In the genomic region with DNA sequence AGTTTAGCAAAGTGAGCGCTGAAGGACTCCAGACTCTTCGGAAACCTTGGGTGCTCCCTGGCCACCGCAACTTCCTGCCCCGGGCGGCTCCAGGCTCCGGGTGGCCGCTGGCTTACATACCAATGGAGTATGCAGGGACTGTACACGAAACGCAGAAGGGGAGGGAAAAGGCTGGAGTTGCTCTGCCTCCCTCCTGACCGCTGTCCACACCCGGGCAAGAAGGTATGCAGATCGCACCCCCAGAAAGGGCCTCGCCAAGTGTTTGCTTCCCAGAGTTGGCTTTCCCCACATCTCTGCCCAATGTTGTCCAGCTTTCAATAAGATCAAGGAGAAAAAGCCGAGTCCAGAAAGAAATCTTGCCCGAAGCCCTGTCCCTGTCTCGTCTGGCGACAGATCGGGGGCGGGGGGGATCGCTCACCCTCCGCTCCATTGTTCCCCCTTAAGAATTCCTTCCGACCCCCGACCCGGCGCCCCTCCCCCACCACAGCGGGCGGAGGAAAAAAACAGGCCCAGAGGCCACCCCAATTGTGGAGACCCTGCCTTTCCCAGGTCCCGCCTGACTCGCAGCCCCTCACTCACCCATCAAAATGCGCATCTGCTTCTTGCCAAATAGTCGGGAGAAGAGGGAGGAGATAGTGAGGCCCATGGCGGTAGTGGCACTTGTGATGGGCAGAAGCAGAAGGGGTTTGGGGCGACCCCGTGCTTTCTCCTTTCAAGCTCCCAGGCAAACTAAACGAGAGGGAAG, we compare ENCODE assay signal across 8 cellular contexts. TPM values are rescaled to one million over a fixed set of nuclear protein-coding genes. Genes with fewer than 3 reads are reported as not detected.
A peak's percentile ranks its signal among the peaks of the same experiment; 100 is the strongest.
DNase-seq lines count a peak whose midpoint lies in the region; ATAC-seq, FAIRE-seq and TF ChIP-seq lines count a peak whose summit lies in the region.

No MANE protein-coding gene starts in this region.

- peak overlapping the region; percentile 97 for H3K9ac ChIP-seq in GM12878 (ENCODE audit: control insufficient read depth, insufficient read depth, low read length)

- RAD21 ChIA-PET in GM12878 (lab: Charles Lee; ENCODE audit: unreplicated experiment): interaction anchor here (0.6 to 2.7 kb wide), 17 partner anchors 11 to 229 kb away, joined by 3 to 22 read pairs (median 5); partner anchors contain the start of genes PDE12 and SLMAP

- no peak for TF ChIP-seq RAD21 in GM12878 (IDR thresholded peaks at IDR 0.05; ENCODE audit: insufficient read depth, low read depth, low read length)

- CTCF ChIA-PET in A673 (lab: Charles Lee) (no interaction called here), GM12878 (lab: Yijun Ruan, JAX) (interaction anchor here (0.8 to 1.9 kb wide), 10 partner anchors 14 to 400 kb away, joined by 3 to 6 read pairs (median 4); partner anchors contain the start of gene PDE12)

- H3K27ac ChIP-seq in A673 (ENCODE audit: low read depth, low read length, poor library complexity, severe bottlenecking) (peak overlapping the region; percentile 89), GM12878 (ENCODE audit: control insufficient read depth, insufficient read depth) (peak overlapping the region; percentile 95)

- no peak for TF ChIP-seq CTCF in A673 (conservative IDR thresholded peaks at IDR 0.05; ENCODE audit: low read depth, low read length)
- no peak for TF ChIP-seq CTCF in GM12878 (IDR thresholded peaks at IDR 0.05 in 2 of 3, conservative IDR thresholded peaks at IDR 0.05 in 1 of 3; ENCODE audit: control insufficient read depth in 2 of 3, extremely low read depth in 1 of 3, insufficient read depth in 1 of 3, low read depth in 3 of 3, low read length in 3 of 3)
- TF ChIP-seq CTCF in retinal pigment epithelial cell (conservative IDR thresholded peaks at IDR 0.05; ENCODE audit: low read depth, low read length): no peak

- H3K79me2 ChIP-seq in GM12878 (ENCODE audit: control insufficient read depth, insufficient read depth, low read length): peaks cover 72% of the 10 kb centered on the region

- SMC1A ChIA-PET in GM12878 (lab: Charles Lee; ENCODE audit: uncharacterized antibody, unreplicated experiment): interaction anchor here (0.6 to 2.4 kb wide), 11 partner anchors 36 to 259 kb away, joined by 3 to 14 read pairs (median 4); partner anchors contain the start of genes PDE12 and SLMAP

- TF ChIP-seq POLR2A in GM12878 (IDR thresholded peaks at IDR 0.05; ENCODE audit: low read depth, low read length): peak; percentile 15

- under 1% methylated on average over 35 of the region's 35 CpGs for WGBS in GM12878 (ENCODE audit: insufficient coverage, insufficient replicate concordance, low lambda C conversion rate, missing lambda C conversion rate)

- no peaks in the 10 kb centered on the region for H4K20me1 ChIP-seq in GM12878 (ENCODE audit: control insufficient read depth, insufficient read depth)

- H3K27me3 ChIP-seq in A673 (replicated peaks; ENCODE audit: insufficient read depth, low read depth, low read length, poor library complexity) (no peaks in the 10 kb centered on the region), GM12878 (replicated peaks in 1 of 2; ENCODE audit: control insufficient read depth in 2 of 2, insufficient read depth in 2 of 2, low read length in 1 of 2) (no peaks in the 10 kb centered on the region)

- DNase-seq in A673 (ENCODE audit: low spot score): peak; percentile 41
- DNase-seq in HuH-7 (ENCODE audit: low spot score): peak; percentile 12
- peak; percentile 57 for DNase-seq in T-helper 9 cell
- peak; percentile 9 for DNase-seq in GM12878 (ENCODE audit: low read depth, low spot score)
- peak in 50 of 51 donors; percentile 10 to 74 (median 45) for DNase-seq in hypothalamus (lab: John Stamatoyannopoulos, UW)
- peak; percentile 77 for DNase-seq in retinal pigment epithelial cell (ENCODE audit: low read depth)

- ATAC-seq in GM18907 (IDR thresholded peaks at IDR 0.05; ENCODE audit: unreplicated experiment): peak; percentile 8
- peak; percentile 28 for ATAC-seq in GM12878
- no peak for ATAC-seq in HG03520 (IDR thresholded peaks at IDR 0.05; ENCODE audit: unreplicated experiment)

- H3K9me3 ChIP-seq in A673 (ENCODE audit: low read depth, low read length, poor library complexity, severe bottlenecking) (no peaks in the 10 kb centered on the region), GM12878 (replicated peaks; ENCODE audit: control insufficient read depth, insufficient read depth, low read length) (no peaks in the 10 kb centered on the region)

- TF ChIP-seq EP300 in GM12878 (IDR thresholded peaks at IDR 0.05; ENCODE audit: borderline replicate concordance in 1 of 2, control insufficient read depth in 1 of 2, low read depth in 2 of 2, low read length in 2 of 2): no peak

- peak overlapping the region; percentile 83 for H3K4me3 ChIP-seq in A673 (ENCODE audit: low read depth, low read length, poor library complexity, severe bottlenecking)
- H3K4me3 ChIP-seq in GM12878: peak overlapping the region; percentile 91
- peak overlapping the region; percentile 100 for H3K4me3 ChIP-seq in retinal pigment epithelial cell (ENCODE audit: low read length)

- H3K36me3 ChIP-seq in A673 (ENCODE audit: insufficient read depth, low read length, poor library complexity, severe bottlenecking): no peaks in the 10 kb centered on the region
- peaks cover 0 to 2% of the 10 kb centered on the region in 2 experiments; a peak in 1 of 4 replicates for H3K36me3 ChIP-seq in GM12878 (ENCODE audit: control insufficient read depth in 2 of 2, insufficient read depth in 2 of 2, low read length in 1 of 2)

- H2AFZ ChIP-seq in GM12878 (ENCODE audit: control insufficient read depth, low read depth, low read length): peak overlapping the region; percentile 73

- H3K4me1 ChIP-seq in A673 (ENCODE audit: insufficient read depth, low read length, poor library complexity, severe bottlenecking): no peaks in the 10 kb centered on the region
- no peaks in the 10 kb centered on the region; the same call in 1 of the 2 replicates for H3K4me1 ChIP-seq in GM12878 (ENCODE audit: control insufficient read depth, insufficient read depth, low read length)

- POLR2A ChIA-PET in A673 (lab: Charles Lee; ENCODE audit: low non-redundant PET) (interaction anchor here (0.6 kb wide), 1 partner anchor 20 kb away, joined by 8 read pairs; no protein-coding TSS in a partner anchor), GM12878 (lab: Charles Lee) (interaction anchor here (0.6 to 5.0 kb wide), 10 partner anchors 10 to 220 kb away, joined by 3 to 36 read pairs (median 3); partner anchors contain the start of genes DENND6A, PDE12 and SLMAP)

- BruUV-seq in A673 (replicated peaks; lab: Mats Ljungman, UMichigan) (TSS peak; percentile 43), GM12878 (replicated peaks; lab: Mats Ljungman, UMichigan) (TSS peak; percentile 66)

- intact Hi-C loops in A673 (cut with micrococcal nuclease; ENCODE audit: unreplicated experiment) (no loop called here), GM12878 (cut with micrococcal nuclease; ENCODE audit: unreplicated experiment) (loop anchor here (1.0 to 5.0 kb wide), 4 partner anchors 40 to 161 kb away; partner anchors contain the start of genes PDE12 and SLMAP)

- H3K4me2 ChIP-seq in GM12878 (ENCODE audit: control insufficient read depth, insufficient read depth): peak overlapping the region; percentile 63

- FAIRE-seq in GM12878 (lab: Jason Lieb, UNC): no peak

- in situ Hi-C loops in GM12878 (cut with MboI): no loop called here

RNA-seq across cellular contexts. Expression of gene ARF4, which starts 0.5 kb away (rescaled TPM):
- total RNA-seq in A673 (2021) (70.8 and 82.2 TPM in 2 replicates), GM12878 (2014; rRNA removed) (70.3 and 80.2 TPM in 2 replicates), GM12878 (2014; rRNA removed; fragmentation: Illumina TruSeq; extraction: Trizol) (74.8 and 78.4 TPM in 2 replicates), GM12878 (2021) (65.6 and 66.2 TPM in 2 replicates)
- total RNA-seq in GM12878 (2013; cell fraction: nucleolus; rRNA removed): 19.6 and 20.3 TPM in 2 replicates
- polyA plus RNA-seq in GM12878 (2011; ENCODE audit: low read depth): 72.1 TPM
- polyA plus RNA-seq in GM12878 (2011; rRNA removed) (122 and 173 TPM in 2 replicates), GM12878 (2014; fragmentation: Illumina TruSeq; extraction: Trizol) (133 and 164 TPM in 2 replicates), GM12878 (2014; fragmentation: Nextera tagmentation; extraction: Ambion mirVana) (100 to 1,000 TPM; 166 to 283 TPM), GM12878 (2014; rRNA removed) (76.8 and 82.5 TPM in 2 replicates), GM12878 (2016; fragmentation: Nextera tagmentation; extraction: Ambion mirVana) (100 to 1,000 TPM; 201 to 203 TPM)
- 77.5 and 80.1 TPM in 2 replicates for polyA plus RNA-seq in GM12878 (2011; cell fraction: cytosol; rRNA removed)
- 40.6 and 41.4 TPM in 2 replicates for polyA plus RNA-seq in GM12878 (2011; cell fraction: nucleus; rRNA removed)
- 110 and 114 TPM in 2 replicates for polyA plus RNA-seq in GM12878 (2012)
- polyA minus RNA-seq in GM12878 (2011; rRNA and poly(A)+ RNA removed): 72.1 and 96.6 TPM in 2 replicates
- 35.2 and 38.9 TPM in 2 replicates for polyA minus RNA-seq in GM12878 (2011; cell fraction: cytosol; rRNA and poly(A)+ RNA removed)
- polyA minus RNA-seq in GM12878 (2011; cell fraction: nucleus; rRNA and poly(A)+ RNA removed): 59.5 and 88.8 TPM in 2 replicates

RNA-seq across cellular contexts. Expression of gene PDE12, which starts 40.6 kb away (rescaled TPM):
- total RNA-seq in A673 (2021): 12.2 and 15.3 TPM in 2 replicates
- 33.1 and 33.3 TPM in 2 replicates for total RNA-seq in GM12878 (2013; cell fraction: nucleolus; rRNA removed)
- 20.5 and 22.4 TPM in 2 replicates for total RNA-seq in GM12878 (2014; rRNA removed)
- 10.7 TPM in 2 replicates for total RNA-seq in GM12878 (2014; rRNA removed; fragmentation: Illumina TruSeq; extraction: Trizol)
- total RNA-seq in GM12878 (2021): 23.0 and 26.1 TPM in 2 replicates
- 3.0 TPM for polyA plus RNA-seq in GM12878 (2011; ENCODE audit: low read depth)
- polyA plus RNA-seq in GM12878 (2011; rRNA removed): 15.7 and 18.3 TPM in 2 replicates
- 18.9 and 22.9 TPM in 2 replicates for polyA plus RNA-seq in GM12878 (2011; cell fraction: cytosol; rRNA removed)
- 11.1 and 15.4 TPM in 2 replicates for polyA plus RNA-seq in GM12878 (2011; cell fraction: nucleus; rRNA removed)
- 6.9 and 7.5 TPM in 2 replicates for polyA plus RNA-seq in GM12878 (2012)
- polyA plus RNA-seq in GM12878 (2014; fragmentation: Illumina TruSeq; extraction: Trizol): 10.2 and 11.2 TPM in 2 replicates
- polyA plus RNA-seq in GM12878 (2014; fragmentation: Nextera tagmentation; extraction: Ambion mirVana): 10 to 100 TPM in 1 of 2 experiments, 1 to 10 TPM in 1; 3.0 to 10.1 TPM
- polyA plus RNA-seq in GM12878 (2014; rRNA removed): 16.5 and 17.3 TPM in 2 replicates
- 10 to 100 TPM; 20.8 to 20.9 TPM for polyA plus RNA-seq in GM12878 (2016; fragmentation: Nextera tagmentation; extraction: Ambion mirVana)
- polyA minus RNA-seq in GM12878 (2011; rRNA and poly(A)+ RNA removed): 37.7 and 42.8 TPM in 2 replicates
- 20.2 and 21.3 TPM in 2 replicates for polyA minus RNA-seq in GM12878 (2011; cell fraction: cytosol; rRNA and poly(A)+ RNA removed)
- polyA minus RNA-seq in GM12878 (2011; cell fraction: nucleus; rRNA and poly(A)+ RNA removed): 16.9 and 30.1 TPM in 2 replicates

RNA-seq across cellular contexts. Expression of gene DNAH12, which starts 52.5 kb away (rescaled TPM):
- total RNA-seq in A673 (2021) (not detected in 2 replicates), GM12878 (2014; rRNA removed) (under 0.01 and 0.11 TPM in 2 replicates), GM12878 (2014; rRNA removed; fragmentation: Illumina TruSeq; extraction: Trizol) (0.05 and 0.09 TPM in 2 replicates), GM12878 (2021) (0.05 and 0.19 TPM in 2 replicates)
- 0.25 and 0.47 TPM in 2 replicates for total RNA-seq in GM12878 (2013; cell fraction: nucleolus; rRNA removed)
- polyA plus RNA-seq in GM12878 (2011; ENCODE audit: low read depth): 0.05 TPM
- polyA plus RNA-seq in GM12878 (2011; rRNA removed) (0.05 and 0.27 TPM in 2 replicates), GM12878 (2014; fragmentation: Illumina TruSeq; extraction: Trizol) (0.10 and 0.13 TPM in 2 replicates), GM12878 (2014; fragmentation: Nextera tagmentation; extraction: Ambion mirVana) (under 1 TPM; 0.10 to 0.16 TPM), GM12878 (2014; rRNA removed) (0.03 and 0.06 TPM in 2 replicates), GM12878 (2016; fragmentation: Nextera tagmentation; extraction: Ambion mirVana) (under 1 TPM; 0.07 to 0.35 TPM)
- not detected in 2 replicates for polyA plus RNA-seq in GM12878 (2011; cell fraction: cytosol; rRNA removed)
- 0.01 and 0.04 TPM in 2 replicates for polyA plus RNA-seq in GM12878 (2011; cell fraction: nucleus; rRNA removed)
- polyA plus RNA-seq in GM12878 (2012): 0.15 TPM in 1 of 2 replicates, not detected in the other
- 0.05 and 0.07 TPM in 2 replicates for polyA minus RNA-seq in GM12878 (2011; rRNA and poly(A)+ RNA removed)
- polyA minus RNA-seq in GM12878 (2011; cell fraction: cytosol; rRNA and poly(A)+ RNA removed): not detected in 2 replicates
- polyA minus RNA-seq in GM12878 (2011; cell fraction: nucleus; rRNA and poly(A)+ RNA removed): 0.10 and 0.12 TPM in 2 replicates

Comparison
In these comparisons a context has a peak if more than half of its experiments do, and no peak if none do; other contexts are left out.
1. DNase-seq: peak in every context shown above with its lines; median percentile 77 in retinal pigment epithelial cell; 57 in T-helper 9 cell; 45 in hypothalamus; 41 in A673; 12 in HuH-7; 9 in GM12878.